10 cellular contexts compared by ENCODE assay signal in the genomic region with DNA sequence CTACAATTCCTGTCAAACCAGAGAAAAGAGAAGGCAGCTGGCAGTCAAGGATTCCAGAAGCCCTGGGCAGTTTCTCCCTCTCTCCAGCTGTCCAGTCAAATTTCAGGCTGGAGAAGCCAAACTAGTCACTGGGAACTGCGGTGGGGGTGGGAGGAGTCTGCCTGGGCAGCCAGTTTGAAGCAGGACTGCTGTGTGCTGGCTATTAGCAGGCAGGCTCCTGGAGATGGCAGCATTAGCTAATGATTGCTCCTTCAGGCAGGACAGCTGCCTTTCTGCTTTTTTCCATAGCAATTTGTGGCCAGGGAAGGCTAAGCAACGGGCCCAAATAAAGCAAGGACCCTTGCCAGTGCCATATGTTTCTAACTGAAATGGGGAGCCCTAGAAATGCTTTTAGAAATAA. TPM values are rescaled to one million over a fixed set of nuclear protein-coding genes. Genes with fewer than 3 reads are reported as not detected.
A peak's percentile ranks its signal among the peaks of the same experiment; 100 is the strongest.
DNase-seq lines count a peak whose midpoint lies in the region; ATAC-seq and TF ChIP-seq lines count a peak whose summit lies in the region.
"Had no signal": no experiment of that assay in that cellular context is flagged by ENCODE, and none has a peak within 500 bp of the region (broad histone marks: within the 10 kb centered on the region; RNA-seq: fewer than 3 reads in every experiment).

No MANE protein-coding gene starts in this region.

- TF ChIP-seq CTCF in kidney epithelial cell (IDR thresholded peaks at IDR 0.05; ENCODE audit: insufficient read depth, low read length, poor library complexity, severe bottlenecking) (peak; percentile 28), upper lobe of right lung (IDR thresholded peaks at IDR 0.05) (peak; percentile 15)

- H3K36me3 ChIP-seq in kidney epithelial cell (ENCODE audit: control insufficient read depth, insufficient read depth, low read length) (no peaks in the 10 kb centered on the region), upper lobe of right lung (no peaks in the 10 kb centered on the region)

- intact Hi-C loops in upper lobe of right lung (cut with DNase I) = no loop called here

- peak; percentile 40 for DNase-seq in NCI-H82 (lab: John Stamatoyannopoulos, UW)
- DNase-seq in NCI-H82 treated with DMSO at 0.1 percent for 48 hours (lab: John Stamatoyannopoulos, UW; ENCODE audit: unreplicated experiment) = no peak
- DNase-seq in astrocyte of the hippocampus (ENCODE audit: low read depth, low spot score) = peak; percentile 85
- DNase-seq in kidney epithelial cell (ENCODE audit: low read depth) = peak; percentile 43
- DNase-seq in upper lobe of right lung = no peak
- no peak for DNase-seq in NCI-H2029 (lab: John Stamatoyannopoulos, UW)
- no peak for DNase-seq in C1 segment of cervical spinal cord (lab: John Stamatoyannopoulos, UW)
- DNase-seq: activated CD4-positive, alpha-beta memory T cell treated with anti-CD3 and anti-CD28 coated beads for 36 hours; NCI-H2171 had no signal

- H3K27me3 ChIP-seq in kidney epithelial cell (ENCODE audit: control insufficient read depth, insufficient read depth, low read length) (no peaks in the 10 kb centered on the region), upper lobe of right lung (no peaks in the 10 kb centered on the region)

- no peaks in the 10 kb centered on the region for H3K4me1 ChIP-seq in upper lobe of right lung

- H3K4me3 ChIP-seq in kidney epithelial cell (ENCODE audit: low read depth, low read length) = no peak overlapping the region
- H3K4me3 ChIP-seq in upper lobe of right lung = no peak overlapping the region

- no peaks in the 10 kb centered on the region for H3K9me3 ChIP-seq in upper lobe of right lung

- ATAC-seq in upper lobe of right lung (peak; percentile 64), GM21528 (IDR thresholded peaks at IDR 0.05; ENCODE audit: low FRiP score, unreplicated experiment) (no peak)

- H3K27ac ChIP-seq in upper lobe of right lung = no peak overlapping the region

RNA-seq across cellular contexts. Expression of a gene that starts 44.7 kb away (rescaled TPM):
- total RNA-seq in kidney epithelial cell (7.8 and 9.6 TPM in 2 replicates), upper lobe of right lung (3.2 TPM)
- total RNA-seq: activated CD4-positive, alpha-beta memory T cell treated with anti-CD3 and anti-CD28 coated beads for 36 hours had no signal

Comparison
In these comparisons a context has a peak if more than half of its experiments do, and no peak if none do; other contexts are left out.
1. DNase-seq: peak in NCI-H82 (single experiment), astrocyte of the hippocampus (single experiment) and kidney epithelial cell (single experiment); none in NCI-H82 treated with DMSO at 0.1 percent for 48 hours (single experiment), upper lobe of right lung (single experiment), NCI-H2029 (single experiment) and C1 segment of cervical spinal cord (0 of 14).